ENCODE assay signal across 22 cellular contexts in genomic region chr22:19517919-19518567, GRCh38. TPM values are rescaled to one million over a fixed set of nuclear protein-coding genes. Genes with fewer than 3 reads are reported as not detected.
"Had no signal": no experiment of that assay in that cellular context is flagged by ENCODE, and none has a peak within 500 bp of the region (broad histone marks: within the 10 kb centered on the region; RNA-seq: fewer than 3 reads in every experiment).

No MANE protein-coding gene starts in this region.

- H3K9me3 ChIP-seq: thyroid gland had no signal

- H3K4me3 ChIP-seq: lung, SK-N-MC, thyroid gland had no signal

- FAIRE-seq: endometrium, keratinocyte had no signal

- H3K27ac ChIP-seq: SK-N-MC, thyroid gland, WERI-Rb-1 had no signal

- H3K4me3 Mint-ChIP-seq: activated naive CD4-positive, alpha-beta T cell treated with anti-CD3 and anti-CD28 coated beads, Interleukin-2, amount 10 ng/mL, durations not matched to agents 7 days and 5 days; activated T-cell treated with anti-CD3 and anti-CD28 coated beads, Interleukin-2, amount 50 U/mL, for 4 hours; naive thymus-derived CD8-positive, alpha-beta T cell; stimulated activated naive CD8-positive, alpha-beta T cell treated with anti-CD3 and anti-CD28 coated beads, Interleukin-15, Interleukin-2, amounts not matched to agents 100 ng/mL and 50 ng/mL, for 24 hours had no signal

- DNase-seq: activated CD4-positive, alpha-beta T cell treated with anti-CD3 and anti-CD28 coated beads, Interleukin-2, amount 50 U/mL, for 1 hour; activated CD4-positive, CD25-positive, alpha-beta regulatory T cell treated with anti-CD3 and anti-CD28 coated beads, Interleukin-2, amount 50 U/mL, for 72 hours; activated CD8-positive, alpha-beta memory T cell treated with anti-CD3 and anti-CD28 coated beads, Interleukin-2, amount 50 U/mL, for 48 hours; activated naive CD4-positive, alpha-beta T cell treated with anti-CD3 and anti-CD28 coated beads, Interleukin-2, amount 10 ng/mL, durations not matched to agents 7 days and 5 days; activated T-cell treated with anti-CD3 and anti-CD28 coated beads, Interleukin-2, amount 50 U/mL, for 4 hours; cerebellar nuclear complex; foreskin fibroblast; naive thymus-derived CD8-positive, alpha-beta T cell; occipital lobe; stimulated activated CD4-positive, alpha-beta T cell treated with anti-CD3 and anti-CD28 coated beads, Interleukin-4, amount 100 ng/mL, for 4 hours; SW 1271; thyroid gland; WERI-Rb-1 had no signal

- H3K36me3 ChIP-seq: thyroid gland had no signal

- H3K9me3 Mint-ChIP-seq: activated naive CD4-positive, alpha-beta T cell treated with anti-CD3 and anti-CD28 coated beads, Interleukin-2, amount 10 ng/mL, durations not matched to agents 7 days and 5 days; activated T-helper 2 cell treated with anti-CD3 and anti-CD28 coated beads, Interferon-gamma antibody, Interleukin-2, Interleukin-4, amounts not matched to agents 10 μg/mL and 5 μg/mL and 100 μg/mL, durations not matched to agents 14 hours and 24 hours and 36 hours; stimulated activated naive CD8-positive, alpha-beta T cell treated with anti-CD3 and anti-CD28 coated beads, Interleukin-15, Interleukin-2, amounts not matched to agents 100 ng/mL and 50 ng/mL, for 24 hours had no signal

- H3K27me3 ChIP-seq: thyroid gland had no signal

- ATAC-seq: activated T-cell treated with anti-CD3 and anti-CD28 coated beads, Interleukin-2, amount 50 U/mL, for 4 hours; naive thymus-derived CD8-positive, alpha-beta T cell had no signal

- H3K4me1 ChIP-seq: thyroid gland had no signal

- H3K27ac Mint-ChIP-seq: activated naive CD4-positive, alpha-beta T cell treated with anti-CD3 and anti-CD28 coated beads, Interleukin-2, amount 10 ng/mL, durations not matched to agents 7 days and 5 days; activated T-helper 2 cell treated with anti-CD3 and anti-CD28 coated beads, Interferon-gamma antibody, Interleukin-2, Interleukin-4, amounts not matched to agents 10 μg/mL and 5 μg/mL and 100 μg/mL, durations not matched to agents 14 hours and 24 hours and 36 hours; progenitor cell of endocrine pancreas; stimulated activated naive CD8-positive, alpha-beta T cell treated with anti-CD3 and anti-CD28 coated beads, Interleukin-15, Interleukin-2, amounts not matched to agents 100 ng/mL and 50 ng/mL, for 24 hours had no signal

RNA-seq across cellular contexts. Expression of gene CLDN5, which starts 6.2 kb away (rescaled TPM):
- total RNA-seq: activated CD8-positive, alpha-beta memory T cell treated with anti-CD3 and anti-CD28 coated beads for 36 hours; naive thymus-derived CD8-positive, alpha-beta T cell; progenitor cell of endocrine pancreas had no signal
- polyA plus RNA-seq: fibroblast of lung, keratinocyte had no signal
